Comparison of ENCODE assay signal across 1 cellular context in genomic region chr15:32029862-32030781, GRCh38.
A peak's percentile ranks its signal among the peaks of the same experiment; 100 is the strongest.
TF ChIP-seq lines count a peak whose summit lies in the region.

CHRNA7 (plus strand) TSS chr15:32030515; CDS start chr15:32030595, 80 bp downstream.

TF ChIP-seq in HepG2, 621 proteins besides CTCF, POLR2A, EP300 and RAD21 (continued from another document):
- peak; percentile 69 for TF ChIP-seq ZBTB14 (CRISPR knock-in tag; IDR thresholded peaks at IDR 0.05)
- TF ChIP-seq PHB2 (IDR thresholded peaks at IDR 0.05; ENCODE audit: partially characterized antibody), result no peak
- no peak for TF ChIP-seq ZSCAN25 (CRISPR knock-in tag; IDR thresholded peaks at IDR 0.05)
- TF ChIP-seq FUBP1 (CRISPR knock-in tag; IDR thresholded peaks at IDR 0.05; ENCODE audit: borderline replicate concordance), result no peak
- TF ChIP-seq ZBTB1 (CRISPR knock-in tag; IDR thresholded peaks at IDR 0.05; ENCODE audit: borderline replicate concordance), result no peak
- no peak for TF ChIP-seq KAT2B (IDR thresholded peaks at IDR 0.05; ENCODE audit: borderline replicate concordance, low read depth, low read length)
- no peak for TF ChIP-seq DR1 (CRISPR knock-in tag; IDR thresholded peaks at IDR 0.05)
- no peak for TF ChIP-seq ATAD3A (CRISPR knock-in tag; IDR thresholded peaks at IDR 0.05)
- peak; percentile 63 for TF ChIP-seq ZNF777 (CRISPR knock-in tag; IDR thresholded peaks at IDR 0.05)
- TF ChIP-seq POGZ (CRISPR knock-in tag; IDR thresholded peaks at IDR 0.05), result no peak
- TF ChIP-seq YEATS4 (CRISPR knock-in tag; IDR thresholded peaks at IDR 0.05; ENCODE audit: borderline replicate concordance), result 0 out of 2 replicates have a peak, but pooled peaks have one; percentile 40
TF ChIP-seq in HepG2: peak in this region for 4.
